Comparison of ENCODE assay signal across 8 cellular contexts in the genomic region with DNA sequence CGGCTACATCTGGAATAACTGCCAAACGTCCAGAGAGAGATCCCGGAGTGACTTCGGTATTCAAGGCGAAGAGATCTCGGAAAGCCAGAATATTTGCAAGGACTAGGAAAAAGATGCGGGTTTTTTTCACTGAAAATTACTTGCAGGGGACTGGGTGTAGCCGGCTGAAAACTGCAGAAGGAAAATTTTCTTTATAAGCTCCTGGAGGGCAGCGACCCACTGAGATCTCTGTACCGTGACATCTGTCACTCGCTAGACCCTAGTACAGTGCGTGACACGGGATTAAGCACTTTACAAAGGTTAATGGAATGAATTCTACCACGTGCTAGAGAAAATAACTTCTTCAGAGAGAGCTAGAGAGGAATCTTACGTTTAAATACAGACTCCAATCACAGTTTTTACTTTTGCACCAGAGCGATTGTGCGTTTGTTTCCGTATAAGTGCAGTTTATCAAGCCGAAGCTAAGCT. TPM values are rescaled to one million over a fixed set of nuclear protein-coding genes. Genes with fewer than 3 reads are reported as not detected.
DNase-seq lines count a peak whose midpoint lies in the region; TF ChIP-seq lines count a peak whose summit lies in the region.

No MANE protein-coding gene starts in this region.

- DNase-seq in AG08395 (ENCODE audit: low spot score) = peak; percentile 4
- DNase-seq in chondrocyte (ENCODE audit: low spot score) = no peak
- no peak for DNase-seq in islet precursor cell
- DNase-seq in LoVo (ENCODE audit: low spot score) = no peak
- no peak for DNase-seq in activated CD4-positive, CD25-positive, alpha-beta regulatory T cell (lab: John Stamatoyannopoulos, UW)
- DNase-seq in hypothalamus (lab: John Stamatoyannopoulos, UW) = no peak

- H3K4me3 Mint-ChIP-seq in IgD-negative memory B cell (peak overlapping the region; percentile 91 to 98 (median 94)), chondrocyte (ENCODE audit: unreplicated experiment) (peak overlapping the region; percentile 92)

- peak overlapping the region; percentile 77 to 97 for H3K4me3 ChIP-seq in muscle layer of colon (ENCODE audit: low read depth in 1 of 2, low read length in 2 of 2)

- H3K27me3 Mint-ChIP-seq in IgD-negative memory B cell (no peaks in the 10 kb centered on the region), chondrocyte (ENCODE audit: low read depth) (peaks cover 2% of the 10 kb centered on the region)

- H3K4me1 ChIP-seq in muscle layer of colon (ENCODE audit: insufficient read depth, low read length) = peaks cover 15% of the 10 kb centered on the region

- H3K9me3 Mint-ChIP-seq in IgD-negative memory B cell = no peaks in the 10 kb centered on the region
- H3K9me3 Mint-ChIP-seq in chondrocyte (ENCODE audit: low read depth) = no peaks in the 10 kb centered on the region

- H3K36me3 Mint-ChIP-seq in IgD-negative memory B cell = no peaks in the 10 kb centered on the region
- no peaks in the 10 kb centered on the region for H3K36me3 Mint-ChIP-seq in chondrocyte (ENCODE audit: low read depth)

- H3K36me3 ChIP-seq in muscle layer of colon (ENCODE audit: insufficient read depth, low read length) = no peaks in the 10 kb centered on the region

- H3K27ac ChIP-seq in muscle layer of colon (ENCODE audit: low read depth, low read length) = peak overlapping the region; percentile 87

- peak overlapping the region; percentile 24 for H3K9ac ChIP-seq in muscle layer of colon (ENCODE audit: low read length)

- no peaks in the 10 kb centered on the region for H3K9me3 ChIP-seq in muscle layer of colon (ENCODE audit: low read length)

- H3K27me3 ChIP-seq in muscle layer of colon (ENCODE audit: control insufficient read depth in 1 of 2, insufficient read depth in 2 of 2, low read length in 2 of 2) = no peaks in the 10 kb centered on the region

- peak overlapping the region; percentile 88 to 92 (median 89) for H3K27ac Mint-ChIP-seq in IgD-negative memory B cell
- peak overlapping the region; percentile 89 for H3K27ac Mint-ChIP-seq in chondrocyte (ENCODE audit: unreplicated experiment)

- H3K4me1 Mint-ChIP-seq in IgD-negative memory B cell (peaks cover 17 to 24% (median 18%) of the 10 kb centered on the region in 3 donors), chondrocyte (ENCODE audit: low read depth) (peaks cover 20% of the 10 kb centered on the region)

- no peak for TF ChIP-seq CTCF in chondrocyte (IDR thresholded peaks at IDR 0.05)

RNA-seq across cellular contexts. Expression of a gene that starts 1.1 kb away (rescaled TPM):
- polyA plus RNA-seq in IgD-negative memory B cell = 11.6 TPM
- total RNA-seq in chondrocyte = 8.9 to 9.1 TPM (median 9.0 TPM) in 3 replicates
